ENCODE assay signal across 11 cellular contexts in genomic region chr1:199685369-199685768, GRCh38.
A peak's percentile ranks its signal among the peaks of the same experiment; 100 is the strongest.
DNase-seq lines count a peak whose midpoint lies in the region; ATAC-seq, FAIRE-seq and TF ChIP-seq lines count a peak whose summit lies in the region.
"Had no signal": no experiment of that assay in that cellular context is flagged by ENCODE, and none has a peak within 500 bp of the region (broad histone marks: within the 10 kb centered on the region; RNA-seq: fewer than 3 reads in every experiment).

No MANE protein-coding gene starts in this region.

- ATAC-seq in SK-N-SH treated with all-trans-retinoic acid at 6 μM for 48 hours (peak; percentile 51), GM19328 (IDR thresholded peaks at IDR 0.05; ENCODE audit: unreplicated experiment) (no peak)
- no peak for ATAC-seq in natural killer cell treated with Interleukin-12 subunit alpha and Interleukin-12 subunit beta and Interleukin-15 and Interleukin-18, amount 100 ng/mL, for 72 hours

- intact Hi-C loops in transverse colon (cut with DNase I; ENCODE audit: low total_unique reads) = no loop called here

- no peaks in the 10 kb centered on the region for H3K9me3 Mint-ChIP-seq in natural killer cell treated with Interleukin-12 subunit alpha and Interleukin-12 subunit beta and Interleukin-15 and Interleukin-18, amount 100 ng/mL, for 72 hours
- H3K9me3 Mint-ChIP-seq: activated CD4-positive, alpha-beta T cell treated with anti-CD3 and anti-CD28 coated beads, Interleukin-2, amount 10 ng/mL, durations not matched to agents 24 days and 14 days had no signal

- H3K36me3 Mint-ChIP-seq in natural killer cell treated with Interleukin-12 subunit alpha and Interleukin-12 subunit beta and Interleukin-15 and Interleukin-18, amount 100 ng/mL, for 72 hours = no peaks in the 10 kb centered on the region

- H3K27ac Mint-ChIP-seq in natural killer cell treated with Interleukin-12 subunit alpha and Interleukin-12 subunit beta and Interleukin-15 and Interleukin-18, amount 100 ng/mL, for 72 hours = no peak overlapping the region
- H3K27ac Mint-ChIP-seq: activated CD4-positive, alpha-beta T cell treated with anti-CD3 and anti-CD28 coated beads, Interleukin-2, amount 10 ng/mL, durations not matched to agents 24 days and 14 days; progenitor cell of endocrine pancreas had no signal

- H3K4me3 ChIP-seq in transverse colon = no peak overlapping the region
- H3K4me3 ChIP-seq: heart left ventricle had no signal

- H3K9me3 ChIP-seq in transverse colon = no peaks in the 10 kb centered on the region
- H3K9me3 ChIP-seq: heart left ventricle had no signal

- DNase-seq in HCEC 1CT (peak; percentile 76), foreskin melanocyte (peak; percentile 52), urothelium cell line (ENCODE audit: low spot score) (peak; percentile 21), transverse colon (no peak)
- DNase-seq in natural killer cell treated with Interleukin-12 subunit alpha and Interleukin-12 subunit beta and Interleukin-15 and Interleukin-18, amount 100 ng/mL, for 72 hours (ENCODE audit: low spot score) = no peak
- DNase-seq: activated gamma-delta T cell had no signal

- H3K27ac ChIP-seq in transverse colon = no peak overlapping the region
- H3K27ac ChIP-seq: heart left ventricle had no signal

- no peaks in the 10 kb centered on the region for H3K4me1 Mint-ChIP-seq in natural killer cell treated with Interleukin-12 subunit alpha and Interleukin-12 subunit beta and Interleukin-15 and Interleukin-18, amount 100 ng/mL, for 72 hours (ENCODE audit: low read depth in 2 of 2)
- H3K4me1 Mint-ChIP-seq: activated CD4-positive, alpha-beta T cell treated with anti-CD3 and anti-CD28 coated beads, Interleukin-2, amount 10 ng/mL, durations not matched to agents 24 days and 14 days had no signal

- 37% methylated on average over 2 of the region's 2 CpGs for WGBS in transverse colon (ENCODE audit: low coverage in 1 of 2), 2 donors

- no peak for TF ChIP-seq CTCF in transverse colon (IDR thresholded peaks at IDR 0.05)

- H3K27me3 ChIP-seq in transverse colon = no peaks in the 10 kb centered on the region

- in situ Hi-C loops in transverse colon (cut with MboI; ENCODE audit: low pct_ligation_motif_present in 1 of 4, low pct_unique_long_range_greater_than_20kb in 1 of 4, low sequenced_read_pairs in 3 of 4) = loop anchor here in 2 of 4 donors (10.0 to 25.0 kb wide), 4 partner anchors 452 to 829 kb away; no protein-coding TSS in a partner anchor

- TF ChIP-seq POLR2A in transverse colon (IDR thresholded peaks at IDR 0.05) = no peak

- TF ChIP-seq EP300 in transverse colon (IDR thresholded peaks at IDR 0.05; ENCODE audit: low read depth) = no peak

- FAIRE-seq in urothelium cell line (lab: Jason Lieb, UNC) = no peak

- peaks cover 0 to 5% (median 0%) of the 10 kb centered on the region in 4 donors for H3K4me1 ChIP-seq in transverse colon

- peaks cover 12 to 24% of the 10 kb centered on the region in 2 donors for H3K27me3 Mint-ChIP-seq in natural killer cell treated with Interleukin-12 subunit alpha and Interleukin-12 subunit beta and Interleukin-15 and Interleukin-18, amount 100 ng/mL, for 72 hours

- no peaks in the 10 kb centered on the region for H3K36me3 ChIP-seq in transverse colon
- H3K36me3 ChIP-seq: heart left ventricle had no signal

- no peak overlapping the region for H3K4me3 Mint-ChIP-seq in natural killer cell treated with Interleukin-12 subunit alpha and Interleukin-12 subunit beta and Interleukin-15 and Interleukin-18, amount 100 ng/mL, for 72 hours
- H3K4me3 Mint-ChIP-seq: activated CD4-positive, alpha-beta T cell treated with anti-CD3 and anti-CD28 coated beads, Interleukin-2, amount 10 ng/mL, durations not matched to agents 24 days and 14 days had no signal

TF ChIP-seq in SK-N-SH treated with all-trans-retinoic acid at 6 μM for 48 hours, 23 proteins besides CTCF, POLR2A, EP300 and RAD21:
- TF ChIP-seq, protein P1, sequence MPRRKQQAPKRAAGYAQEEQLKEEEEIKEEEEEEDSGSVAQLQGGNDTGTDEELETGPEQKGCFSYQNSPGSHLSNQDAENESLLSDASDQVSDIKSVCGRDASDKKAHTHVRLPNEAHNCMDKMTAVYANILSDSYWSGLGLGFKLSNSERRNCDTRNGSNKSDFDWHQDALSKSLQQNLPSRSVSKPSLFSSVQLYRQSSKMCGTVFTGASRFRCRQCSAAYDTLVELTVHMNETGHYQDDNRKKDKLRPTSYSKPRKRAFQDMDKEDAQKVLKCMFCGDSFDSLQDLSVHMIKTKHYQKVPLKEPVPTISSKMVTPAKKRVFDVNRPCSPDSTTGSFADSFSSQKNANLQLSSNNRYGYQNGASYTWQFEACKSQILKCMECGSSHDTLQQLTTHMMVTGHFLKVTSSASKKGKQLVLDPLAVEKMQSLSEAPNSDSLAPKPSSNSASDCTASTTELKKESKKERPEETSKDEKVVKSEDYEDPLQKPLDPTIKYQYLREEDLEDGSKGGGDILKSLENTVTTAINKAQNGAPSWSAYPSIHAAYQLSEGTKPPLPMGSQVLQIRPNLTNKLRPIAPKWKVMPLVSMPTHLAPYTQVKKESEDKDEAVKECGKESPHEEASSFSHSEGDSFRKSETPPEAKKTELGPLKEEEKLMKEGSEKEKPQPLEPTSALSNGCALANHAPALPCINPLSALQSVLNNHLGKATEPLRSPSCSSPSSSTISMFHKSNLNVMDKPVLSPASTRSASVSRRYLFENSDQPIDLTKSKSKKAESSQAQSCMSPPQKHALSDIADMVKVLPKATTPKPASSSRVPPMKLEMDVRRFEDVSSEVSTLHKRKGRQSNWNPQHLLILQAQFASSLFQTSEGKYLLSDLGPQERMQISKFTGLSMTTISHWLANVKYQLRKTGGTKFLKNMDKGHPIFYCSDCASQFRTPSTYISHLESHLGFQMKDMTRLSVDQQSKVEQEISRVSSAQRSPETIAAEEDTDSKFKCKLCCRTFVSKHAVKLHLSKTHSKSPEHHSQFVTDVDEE (CRISPR knock-in tag; IDR thresholded peaks at IDR 0.05) = no peak
- TF ChIP-seq PPARA (CRISPR knock-in tag; IDR thresholded peaks at IDR 0.05; ENCODE audit: borderline replicate concordance) (no peak), ZNF8 (CRISPR knock-in tag; IDR thresholded peaks at IDR 0.05) (no peak), ARNTL (CRISPR knock-in tag; IDR thresholded peaks at IDR 0.05; ENCODE audit: borderline replicate concordance, low read depth) (no peak), TCF4 (CRISPR knock-in tag; IDR thresholded peaks at IDR 0.05; ENCODE audit: borderline replicate concordance) (no peak), TOX (CRISPR knock-in tag; IDR thresholded peaks at IDR 0.05; ENCODE audit: borderline replicate concordance) (no peak), CSDC2 (CRISPR knock-in tag; IDR thresholded peaks at IDR 0.05) (no peak), OSR1 (CRISPR knock-in tag; IDR thresholded peaks at IDR 0.05) (no peak), ZC3H10 (CRISPR knock-in tag; IDR thresholded peaks at IDR 0.05) (no peak), CSRNP3 (CRISPR knock-in tag; IDR thresholded peaks at IDR 0.05) (no peak)
- TF ChIP-seq, protein P2, sequence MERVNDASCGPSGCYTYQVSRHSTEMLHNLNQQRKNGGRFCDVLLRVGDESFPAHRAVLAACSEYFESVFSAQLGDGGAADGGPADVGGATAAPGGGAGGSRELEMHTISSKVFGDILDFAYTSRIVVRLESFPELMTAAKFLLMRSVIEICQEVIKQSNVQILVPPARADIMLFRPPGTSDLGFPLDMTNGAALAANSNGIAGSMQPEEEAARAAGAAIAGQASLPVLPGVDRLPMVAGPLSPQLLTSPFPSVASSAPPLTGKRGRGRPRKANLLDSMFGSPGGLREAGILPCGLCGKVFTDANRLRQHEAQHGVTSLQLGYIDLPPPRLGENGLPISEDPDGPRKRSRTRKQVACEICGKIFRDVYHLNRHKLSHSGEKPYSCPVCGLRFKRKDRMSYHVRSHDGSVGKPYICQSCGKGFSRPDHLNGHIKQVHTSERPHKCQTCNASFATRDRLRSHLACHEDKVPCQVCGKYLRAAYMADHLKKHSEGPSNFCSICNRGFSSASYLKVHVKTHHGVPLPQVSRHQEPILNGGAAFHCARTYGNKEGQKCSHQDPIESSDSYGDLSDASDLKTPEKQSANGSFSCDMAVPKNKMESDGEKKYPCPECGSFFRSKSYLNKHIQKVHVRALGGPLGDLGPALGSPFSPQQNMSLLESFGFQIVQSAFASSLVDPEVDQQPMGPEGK (CRISPR knock-in tag; IDR thresholded peaks at IDR 0.05; ENCODE audit: borderline replicate concordance) = no peak
- TF ChIP-seq, protein P3, sequence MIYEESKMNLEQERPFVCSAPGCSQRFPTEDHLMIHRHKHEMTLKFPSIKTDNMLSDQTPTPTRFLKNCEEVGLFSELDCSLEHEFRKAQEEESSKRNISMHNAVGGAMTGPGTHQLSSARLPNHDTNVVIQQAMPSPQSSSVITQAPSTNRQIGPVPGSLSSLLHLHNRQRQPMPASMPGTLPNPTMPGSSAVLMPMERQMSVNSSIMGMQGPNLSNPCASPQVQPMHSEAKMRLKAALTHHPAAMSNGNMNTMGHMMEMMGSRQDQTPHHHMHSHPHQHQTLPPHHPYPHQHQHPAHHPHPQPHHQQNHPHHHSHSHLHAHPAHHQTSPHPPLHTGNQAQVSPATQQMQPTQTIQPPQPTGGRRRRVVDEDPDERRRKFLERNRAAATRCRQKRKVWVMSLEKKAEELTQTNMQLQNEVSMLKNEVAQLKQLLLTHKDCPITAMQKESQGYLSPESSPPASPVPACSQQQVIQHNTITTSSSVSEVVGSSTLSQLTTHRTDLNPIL (CRISPR knock-in tag; IDR thresholded peaks at IDR 0.05; ENCODE audit: low read depth) = no peak

Comparison
In these comparisons a context has a peak if more than half of its experiments do, and no peak if none do; other contexts are left out.
1. DNase-seq: peak in HCEC 1CT (single experiment), foreskin melanocyte (single experiment) and urothelium cell line (single experiment); none in transverse colon (single experiment) and natural killer cell treated with Interleukin-12 subunit alpha and Interleukin-12 subunit beta and Interleukin-15 and Interleukin-18, amount 100 ng/mL, for 72 hours (single experiment).